ENCODE assay signal across 1 cellular context in the genomic region with DNA sequence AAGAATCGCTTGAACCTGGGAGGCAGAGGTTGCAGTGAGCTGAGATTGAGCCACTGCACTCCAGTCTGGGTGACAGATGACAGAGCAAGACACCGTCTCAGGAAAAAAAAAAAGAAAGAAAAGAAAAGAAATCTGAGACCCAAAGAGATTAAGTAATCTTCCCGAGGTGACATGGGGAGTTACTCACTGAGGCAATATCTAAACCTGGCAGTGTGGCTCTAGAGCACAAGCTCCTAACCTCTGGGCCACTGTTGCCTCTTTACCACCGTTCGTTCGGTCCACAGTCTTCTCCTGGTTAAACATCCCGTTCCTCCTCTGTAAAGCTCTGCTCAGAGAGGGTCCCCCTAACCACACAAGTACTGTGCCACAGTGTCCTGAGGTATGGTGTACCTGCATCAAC.
TF ChIP-seq lines count a peak whose summit lies in the region.

No MANE protein-coding gene starts in this region.

TF ChIP-seq in A549, 52 proteins besides CTCF, POLR2A, EP300 and RAD21 (continued from another document):
- TF ChIP-seq CHD4 (IDR thresholded peaks at IDR 0.05; ENCODE audit: borderline replicate concordance) (no peak), JUN (IDR thresholded peaks at IDR 0.05) (no peak), ZSCAN20 (CRISPR knock-in tag; IDR thresholded peaks at IDR 0.05) (no peak), CBX2 (IDR thresholded peaks at IDR 0.05; ENCODE audit: borderline replicate concordance, low read depth) (no peak), RCOR1 (IDR thresholded peaks at IDR 0.05; ENCODE audit: low read depth, low read length) (no peak), USF2 (IDR thresholded peaks at IDR 0.05) (no peak), RARB (CRISPR knock-in tag; IDR thresholded peaks at IDR 0.05) (no peak), HOXB13 (CRISPR knock-in tag; IDR thresholded peaks at IDR 0.05; ENCODE audit: low read depth) (no peak), TFCP2L1 (CRISPR knock-in tag; IDR thresholded peaks at IDR 0.05) (no peak), PHF8 (IDR thresholded peaks at IDR 0.05; ENCODE audit: borderline replicate concordance, low read depth) (no peak), MAZ (IDR thresholded peaks at IDR 0.05; ENCODE audit: borderline replicate concordance, low read depth, low read length) (no peak), RNF2 (IDR thresholded peaks at IDR 0.05; ENCODE audit: borderline replicate concordance, low read depth) (no peak), NFE2L2 (conservative IDR thresholded peaks at IDR 0.05; ENCODE audit: low read length) (no peak)
- TF ChIP-seq, protein P1, sequence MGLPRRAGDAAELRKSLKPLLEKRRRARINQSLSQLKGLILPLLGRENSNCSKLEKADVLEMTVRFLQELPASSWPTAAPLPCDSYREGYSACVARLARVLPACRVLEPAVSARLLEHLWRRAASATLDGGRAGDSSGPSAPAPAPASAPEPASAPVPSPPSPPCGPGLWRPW (IDR thresholded peaks at IDR 0.05): no peak
- TF ChIP-seq, protein P2, sequence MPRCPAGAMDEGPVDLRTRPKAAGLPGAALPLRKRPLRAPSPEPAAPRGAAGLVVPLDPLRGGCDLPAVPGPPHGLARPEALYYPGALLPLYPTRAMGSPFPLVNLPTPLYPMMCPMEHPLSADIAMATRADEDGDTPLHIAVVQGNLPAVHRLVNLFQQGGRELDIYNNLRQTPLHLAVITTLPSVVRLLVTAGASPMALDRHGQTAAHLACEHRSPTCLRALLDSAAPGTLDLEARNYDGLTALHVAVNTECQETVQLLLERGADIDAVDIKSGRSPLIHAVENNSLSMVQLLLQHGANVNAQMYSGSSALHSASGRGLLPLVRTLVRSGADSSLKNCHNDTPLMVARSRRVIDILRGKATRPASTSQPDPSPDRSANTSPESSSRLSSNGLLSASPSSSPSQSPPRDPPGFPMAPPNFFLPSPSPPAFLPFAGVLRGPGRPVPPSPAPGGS (IDR thresholded peaks at IDR 0.05): no peak
